Comparison of ENCODE assay signal across 25 cellular contexts in genomic region chr12:119630223-119630781, GRCh38. TPM values are rescaled to one million over a fixed set of nuclear protein-coding genes. Genes with fewer than 3 reads are reported as not detected.
DNase-seq lines count a peak whose midpoint lies in the region; ATAC-seq, FAIRE-seq and TF ChIP-seq lines count a peak whose summit lies in the region.
"Had no signal": no experiment of that assay in that cellular context is flagged by ENCODE, and none has a peak within 500 bp of the region (broad histone marks: within the 10 kb centered on the region; RNA-seq: fewer than 3 reads in every experiment).

No MANE protein-coding gene starts in this region.

- H3K27me3 ChIP-seq in HepG2 (ENCODE audit: control insufficient read depth in 1 of 2, insufficient read depth in 2 of 2, low read length in 2 of 2) (no peaks in the 10 kb centered on the region), right lobe of liver (no peaks in the 10 kb centered on the region), WERI-Rb-1 (ENCODE audit: insufficient read depth, low read depth, severe bottlenecking) (no peaks in the 10 kb centered on the region), ascending aorta (no peaks in the 10 kb centered on the region), upper lobe of right lung (no peaks in the 10 kb centered on the region)
- H3K27me3 ChIP-seq: BE2C; BLaER1 treated with 17β-estradiol and CSF1 and Interleukin-3, amounts not matched to agents 10 nM and 100 nM had no signal

- H3K27ac Mint-ChIP-seq in stimulated activated effector memory CD8-positive, alpha-beta T cell treated with anti-CD3 and anti-CD28 coated beads, Interleukin-12 subunit alpha, Interleukin-12 subunit beta, amount 100 ng/mL, for 72 hours: no peak overlapping the region
- H3K27ac Mint-ChIP-seq: CD4-positive, alpha-beta T cell; CD8-positive, alpha-beta memory T cell; HFFc6 had no signal

- TF ChIP-seq RAD21 in HepG2 (CRISPR knock-in tag; IDR thresholded peaks at IDR 0.05): no peak

- in situ Hi-C loops in HepG2 (cut with HindIII; ENCODE audit: extremely low pct_ligation_motif_present, low pct_unique_long_range_greater_than_20kb): no loop called here

- H3K9ac ChIP-seq in HepG2 (ENCODE audit: insufficient read depth, low read depth, low read length): no peak overlapping the region
- H3K9ac ChIP-seq: BLaER1 treated with 17β-estradiol and CSF1 and Interleukin-3, amounts not matched to agents 10 nM and 100 nM had no signal

- H3K79me2 ChIP-seq in HepG2 (ENCODE audit: insufficient read depth, low read length): no peaks in the 10 kb centered on the region

- no peak overlapping the region for H3K4me2 ChIP-seq in HepG2 (ENCODE audit: low read depth, low read length)
- H3K4me2 ChIP-seq: BLaER1 treated with 17β-estradiol and CSF1 and Interleukin-3, amounts not matched to agents 10 nM and 100 nM had no signal

- FAIRE-seq in HepG2 (lab: Jason Lieb, UNC): no peak
- FAIRE-seq: A204.1, D721Med, GM12878, H54 had no signal

- DNase-seq in HepG2 (ENCODE audit: low spot score): no peak
- no peak for DNase-seq in right lobe of liver
- DNase-seq in WERI-Rb-1: peak; percentile 39
- DNase-seq in islet precursor cell: peak; percentile 32
- no peak for DNase-seq in ascending aorta (ENCODE audit: low spot score in 2 of 2)
- DNase-seq in upper lobe of right lung: no peak
- no peak for DNase-seq in stimulated activated effector memory CD8-positive, alpha-beta T cell treated with anti-CD3 and anti-CD28 coated beads, Interleukin-12 subunit alpha, Interleukin-12 subunit beta, amount 100 ng/mL, for 72 hours (ENCODE audit: low spot score in 2 of 2)
- DNase-seq: BE2C; CD4-positive, alpha-beta T cell; CD8-positive, alpha-beta memory T cell; DMS 273 treated with DMSO at 0.1 percent for 48 hours; DMS79; EL; GDM1; GOT3; HFFc6 had no signal

- H3K9me3 Mint-ChIP-seq in stimulated activated effector memory CD8-positive, alpha-beta T cell treated with anti-CD3 and anti-CD28 coated beads, Interleukin-12 subunit alpha, Interleukin-12 subunit beta, amount 100 ng/mL, for 72 hours: no peaks in the 10 kb centered on the region
- H3K9me3 Mint-ChIP-seq: CD4-positive, alpha-beta T cell; CD8-positive, alpha-beta memory T cell; HFFc6 had no signal

- 45% methylated on average over 7 of the region's 7 CpGs for WGBS in HepG2 (ENCODE audit: low lambda C conversion rate)
- WGBS in right lobe of liver (ENCODE audit: insufficient coverage, low coverage, low lambda C conversion rate, missing lambda C conversion rate): 83% methylated on average over 2 of the region's 7 CpGs

- no peak overlapping the region for H3K4me3 ChIP-seq in HepG2 (replicated peaks in 1 of 3; ENCODE audit: insufficient read depth in 1 of 3, low read depth in 2 of 3, low read length in 3 of 3)
- H3K4me3 ChIP-seq in right lobe of liver: no peak overlapping the region
- no peak overlapping the region for H3K4me3 ChIP-seq in WERI-Rb-1 (ENCODE audit: low read depth, low read length)
- H3K4me3 ChIP-seq in ascending aorta: no peak overlapping the region
- H3K4me3 ChIP-seq in upper lobe of right lung: no peak overlapping the region
- H3K4me3 ChIP-seq: BLaER1 treated with 17β-estradiol and CSF1 and Interleukin-3, amounts not matched to agents 10 nM and 100 nM; GM12878; HAP-1 had no signal

- H3K27ac ChIP-seq in HepG2 (ENCODE audit: extremely low read length, insufficient read depth, low read length) (no peak overlapping the region), right lobe of liver (no peak overlapping the region), WERI-Rb-1 (0 out of 2 replicates have a peak overlapping the region, but pooled peaks have one; percentile 43), ascending aorta (no peak overlapping the region), upper lobe of right lung (no peak overlapping the region)
- H3K27ac ChIP-seq: 22Rv1; BLaER1 treated with 17β-estradiol and CSF1 and Interleukin-3, amounts not matched to agents 10 nM and 100 nM had no signal

- no peak for TF ChIP-seq EP300 in HepG2 (IDR thresholded peaks at IDR 0.05; ENCODE audit: low read depth in 2 of 2, low read length in 2 of 2)
- TF ChIP-seq EP300 in HepG2 (CRISPR knock-in tag; IDR thresholded peaks at IDR 0.05; ENCODE audit: borderline replicate concordance): no peak

- H3K4me1 ChIP-seq in HepG2 (ENCODE audit: insufficient read depth, low read length): peaks cover 30% of the 10 kb centered on the region
- H3K4me1 ChIP-seq in right lobe of liver: peaks cover 0 to 17% (median 6%) of the 10 kb centered on the region in 4 donors
- no peaks in the 10 kb centered on the region for H3K4me1 ChIP-seq in ascending aorta
- peaks cover 4% of the 10 kb centered on the region for H3K4me1 ChIP-seq in upper lobe of right lung
- H3K4me1 ChIP-seq: BE2C; BLaER1 treated with 17β-estradiol and CSF1 and Interleukin-3, amounts not matched to agents 10 nM and 100 nM; HAP-1 had no signal

- intact Hi-C loops in HepG2 (cut with micrococcal nuclease; ENCODE audit: unreplicated experiment) (no loop called here), right lobe of liver (cut with DNase I) (no loop called here), ascending aorta (cut with DNase I) (no loop called here), upper lobe of right lung (cut with DNase I) (no loop called here)

- H3K9me3 ChIP-seq in HepG2 (ENCODE audit: low read length) (no peaks in the 10 kb centered on the region), right lobe of liver (no peaks in the 10 kb centered on the region), WERI-Rb-1 (ENCODE audit: severe bottlenecking) (peaks cover 11% of the 10 kb centered on the region), ascending aorta (no peaks in the 10 kb centered on the region), upper lobe of right lung (no peaks in the 10 kb centered on the region)
- H3K9me3 ChIP-seq: BE2C; BLaER1 treated with 17β-estradiol and CSF1 and Interleukin-3, amounts not matched to agents 10 nM and 100 nM; HAP-1 had no signal

- ATAC-seq in HepG2: no peak
- ATAC-seq in right lobe of liver: no peak
- ATAC-seq in upper lobe of right lung: no peak
- ATAC-seq in stimulated activated effector memory CD8-positive, alpha-beta T cell treated with anti-CD3 and anti-CD28 coated beads, Interleukin-12 subunit alpha, Interleukin-12 subunit beta, amount 100 ng/mL, for 72 hours: no peak
- ATAC-seq: GM12878 had no signal

- H3K36me3 ChIP-seq in HepG2 (replicated peaks in 1 of 2; ENCODE audit: control insufficient read depth in 1 of 2, insufficient read depth in 2 of 2, low read length in 2 of 2) (no peaks in the 10 kb centered on the region), right lobe of liver (no peaks in the 10 kb centered on the region), WERI-Rb-1 (no peaks in the 10 kb centered on the region), ascending aorta (no peaks in the 10 kb centered on the region), upper lobe of right lung (no peaks in the 10 kb centered on the region)
- H3K36me3 ChIP-seq: BE2C; BLaER1 treated with 17β-estradiol and CSF1 and Interleukin-3, amounts not matched to agents 10 nM and 100 nM; HAP-1 had no signal

- CTCF ChIA-PET in HepG2 (lab: Yijun Ruan, JAX; ENCODE audit: low intra/inter-chr PET ratio, low total read pairs): no interaction called here

- H4K20me1 ChIP-seq in HepG2 (ENCODE audit: insufficient read depth, low read length): no peaks in the 10 kb centered on the region
- H4K20me1 ChIP-seq: BLaER1 treated with 17β-estradiol and CSF1 and Interleukin-3, amounts not matched to agents 10 nM and 100 nM had no signal

- no peak overlapping the region for H2AFZ ChIP-seq in HepG2 (ENCODE audit: low read length)

- BruUV-seq in HepG2 (replicated peaks; lab: Mats Ljungman, UMichigan): no TSS peak

- no peak for TF ChIP-seq POLR2A in HepG2 (IDR thresholded peaks at IDR 0.05; ENCODE audit: insufficient read depth in 1 of 2, low read depth in 2 of 2, low read length in 2 of 2)
- no peak for TF ChIP-seq POLR2A in right lobe of liver (IDR thresholded peaks at IDR 0.05)

- H3K4me3 Mint-ChIP-seq in stimulated activated effector memory CD8-positive, alpha-beta T cell treated with anti-CD3 and anti-CD28 coated beads, Interleukin-12 subunit alpha, Interleukin-12 subunit beta, amount 100 ng/mL, for 72 hours: no peak overlapping the region
- H3K4me3 Mint-ChIP-seq: CD14-positive monocyte; CD4-positive, alpha-beta T cell; CD8-positive, alpha-beta memory T cell; HFFc6 had no signal

- TF ChIP-seq CTCF in HepG2 (CRISPR knock-in tag; IDR thresholded peaks at IDR 0.05) (no peak), right lobe of liver (IDR thresholded peaks at IDR 0.05) (no peak), WERI-Rb-1 (IDR thresholded peaks at IDR 0.05; ENCODE audit: low read depth, low read length) (no peak), ascending aorta (IDR thresholded peaks at IDR 0.05) (no peak), upper lobe of right lung (IDR thresholded peaks at IDR 0.05) (no peak)

- H3K36me3 Mint-ChIP-seq in stimulated activated effector memory CD8-positive, alpha-beta T cell treated with anti-CD3 and anti-CD28 coated beads, Interleukin-12 subunit alpha, Interleukin-12 subunit beta, amount 100 ng/mL, for 72 hours: no peaks in the 10 kb centered on the region
- H3K36me3 Mint-ChIP-seq: CD14-positive monocyte; CD8-positive, alpha-beta memory T cell had no signal

- H3K4me1 Mint-ChIP-seq in stimulated activated effector memory CD8-positive, alpha-beta T cell treated with anti-CD3 and anti-CD28 coated beads, Interleukin-12 subunit alpha, Interleukin-12 subunit beta, amount 100 ng/mL, for 72 hours: no peaks in the 10 kb centered on the region
- H3K4me1 Mint-ChIP-seq: CD14-positive monocyte; CD8-positive, alpha-beta memory T cell had no signal

- POLR2A ChIA-PET in HepG2 (lab: Yijun Ruan, JAX): no interaction called here

RNA-seq across cellular contexts. Expression of gene TMEM233, which starts 36.7 kb away (rescaled TPM):
- total RNA-seq in HepG2 (2016; rRNA removed; fragmentation: Illumina TruSeq; extraction: Trizol) (not detected in 2 replicates), right lobe of liver (under 1 TPM in 4 of 6 experiments, not detected in 2; 0.09 to 0.40 (median 0.21) TPM), ascending aorta (not detected), upper lobe of right lung (0.96 TPM)
- total RNA-seq in HepG2 (2016; cell fraction: cytosol; rRNA removed; fragmentation: Illumina TruSeq; extraction: Trizol; ENCODE audit: low read depth): 0.09 TPM in 1 of 2 replicates, not detected in the other
- total RNA-seq in HepG2 (2016; cell fraction: insoluble cytoplasmic fraction; rRNA removed; fragmentation: Illumina TruSeq; extraction: Trizol): not detected in 2 replicates
- total RNA-seq in HepG2 (2016; cell fraction: membrane; rRNA removed; fragmentation: Illumina TruSeq; extraction: Trizol): not detected in 2 replicates
- not detected in 2 replicates for total RNA-seq in HepG2 (2016; cell fraction: nucleus; rRNA removed; fragmentation: Illumina TruSeq; extraction: Trizol)
- polyA plus RNA-seq in HepG2 (2011; rRNA removed): 0.03 and 0.16 TPM in 2 replicates
- polyA plus RNA-seq in HepG2 (2011; cell fraction: cytosol; rRNA removed): not detected in 2 replicates
- polyA plus RNA-seq in HepG2 (2011; cell fraction: nucleus; rRNA removed): not detected in 2 replicates
- not detected in 2 replicates for polyA plus RNA-seq in HepG2 (2012)
- polyA plus RNA-seq in HepG2 (2016; cell fraction: cytosol; fragmentation: Illumina TruSeq; extraction: Trizol; ENCODE audit: low read depth): not detected in 2 replicates
- polyA plus RNA-seq in HepG2 (2016; cell fraction: insoluble cytoplasmic fraction; fragmentation: Illumina TruSeq; extraction: Trizol; ENCODE audit: low read depth): not detected in 2 replicates
- not detected in 2 replicates for polyA plus RNA-seq in HepG2 (2016; cell fraction: membrane; fragmentation: Illumina TruSeq; extraction: Trizol; ENCODE audit: low read depth)
- polyA plus RNA-seq in HepG2 (2016; cell fraction: nucleus; fragmentation: Illumina TruSeq; extraction: Trizol; ENCODE audit: insufficient read depth, low read depth): not detected in 2 replicates
- polyA minus RNA-seq in HepG2 (2011; rRNA and poly(A)+ RNA removed; ENCODE audit: low replicate concordance): not detected in 2 replicates
- polyA minus RNA-seq in HepG2 (2011; cell fraction: cytosol; rRNA and poly(A)+ RNA removed): not detected in 2 replicates
- not detected in 2 replicates for polyA minus RNA-seq in HepG2 (2011; cell fraction: nucleus; rRNA and poly(A)+ RNA removed)
- total RNA-seq: CD4-positive, alpha-beta T cell; CD8-positive, alpha-beta memory T cell; GM12878; HFFc6 had no signal
- polyA plus RNA-seq: AG04450; CD14-positive monocyte; CD8-positive, alpha-beta memory T cell; GM12878 had no signal

RNA-seq across cellular contexts. Expression of gene PRKAB1, which starts 37.6 kb away (rescaled TPM):
- total RNA-seq in HepG2 (2016; rRNA removed; fragmentation: Illumina TruSeq; extraction: Trizol): 25.4 and 28.4 TPM in 2 replicates
- 7.2 and 8.3 TPM in 2 replicates for total RNA-seq in HepG2 (2016; cell fraction: cytosol; rRNA removed; fragmentation: Illumina TruSeq; extraction: Trizol; ENCODE audit: low read depth)
- 24.7 and 27.3 TPM in 2 replicates for total RNA-seq in HepG2 (2016; cell fraction: insoluble cytoplasmic fraction; rRNA removed; fragmentation: Illumina TruSeq; extraction: Trizol)
- 22.4 and 23.1 TPM in 2 replicates for total RNA-seq in HepG2 (2016; cell fraction: membrane; rRNA removed; fragmentation: Illumina TruSeq; extraction: Trizol)
- 28.4 and 31.7 TPM in 2 replicates for total RNA-seq in HepG2 (2016; cell fraction: nucleus; rRNA removed; fragmentation: Illumina TruSeq; extraction: Trizol)
- 35.5 and 36.0 TPM in 2 replicates for polyA plus RNA-seq in HepG2 (2011; rRNA removed)
- polyA plus RNA-seq in HepG2 (2011; cell fraction: cytosol; rRNA removed): 18.2 and 22.4 TPM in 2 replicates
- 37.3 and 45.3 TPM in 2 replicates for polyA plus RNA-seq in HepG2 (2011; cell fraction: nucleus; rRNA removed)
- polyA plus RNA-seq in HepG2 (2012): 24.3 and 27.4 TPM in 2 replicates
- 7.7 and 7.9 TPM in 2 replicates for polyA plus RNA-seq in HepG2 (2016; cell fraction: cytosol; fragmentation: Illumina TruSeq; extraction: Trizol; ENCODE audit: low read depth)
- 29.5 and 33.6 TPM in 2 replicates for polyA plus RNA-seq in HepG2 (2016; cell fraction: insoluble cytoplasmic fraction; fragmentation: Illumina TruSeq; extraction: Trizol; ENCODE audit: low read depth)
- 15.0 and 16.9 TPM in 2 replicates for polyA plus RNA-seq in HepG2 (2016; cell fraction: membrane; fragmentation: Illumina TruSeq; extraction: Trizol; ENCODE audit: low read depth)
- polyA plus RNA-seq in HepG2 (2016; cell fraction: nucleus; fragmentation: Illumina TruSeq; extraction: Trizol; ENCODE audit: insufficient read depth, low read depth): 46.1 and 56.3 TPM in 2 replicates
- 29.1 and 36.9 TPM in 2 replicates for polyA minus RNA-seq in HepG2 (2011; rRNA and poly(A)+ RNA removed; ENCODE audit: low replicate concordance)
- polyA minus RNA-seq in HepG2 (2011; cell fraction: cytosol; rRNA and poly(A)+ RNA removed): 16.0 and 23.4 TPM in 2 replicates
- 36.9 and 50.9 TPM in 2 replicates for polyA minus RNA-seq in HepG2 (2011; cell fraction: nucleus; rRNA and poly(A)+ RNA removed)
- total RNA-seq in right lobe of liver: 10 to 100 TPM in 4 of 6 experiments, 1 to 10 TPM in 2; 8.2 to 17.1 (median 10.3) TPM
- 41.2 TPM for total RNA-seq in ascending aorta
- 54.7 TPM for total RNA-seq in upper lobe of right lung

Comparison
In these comparisons a context has a peak if more than half of its experiments do, and no peak if none do; other contexts are left out.
1. DNase-seq: peak in WERI-Rb-1 (single experiment) and islet precursor cell (single experiment); none in HepG2 (single experiment), right lobe of liver (0 of 3), ascending aorta (0 of 2), upper lobe of right lung (single experiment) and stimulated activated effector memory CD8-positive, alpha-beta T cell treated with anti-CD3 and anti-CD28 coated beads, Interleukin-12 subunit alpha, Interleukin-12 subunit beta, amount 100 ng/mL, for 72 hours (0 of 2).